In the genomic region with DNA sequence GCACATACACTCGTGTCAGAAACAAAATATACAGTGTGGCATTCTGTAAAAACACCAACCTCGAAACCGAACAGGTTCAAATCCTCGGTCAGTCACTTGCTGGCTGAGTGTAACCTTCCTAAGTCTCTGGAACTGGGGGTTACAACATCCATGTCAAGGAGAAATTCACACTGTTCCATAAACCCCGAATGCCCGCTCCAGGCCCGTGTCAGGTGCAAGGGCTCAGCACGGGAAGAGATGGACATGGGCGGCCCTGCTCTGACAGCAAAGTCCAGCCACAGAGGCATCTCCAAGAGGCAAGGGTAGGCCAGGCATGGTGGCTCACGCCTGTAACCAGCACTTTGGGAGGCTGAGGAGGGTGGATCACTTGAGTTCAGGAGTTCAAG, we compare ENCODE assay signal across 1 cellular context.
TF ChIP-seq lines count a peak whose summit lies in the region.

No MANE protein-coding gene starts in this region.

TF ChIP-seq in HCT116, 20 proteins besides CTCF, POLR2A, EP300 and RAD21 (continued from another document):
- TF ChIP-seq, protein P1, sequence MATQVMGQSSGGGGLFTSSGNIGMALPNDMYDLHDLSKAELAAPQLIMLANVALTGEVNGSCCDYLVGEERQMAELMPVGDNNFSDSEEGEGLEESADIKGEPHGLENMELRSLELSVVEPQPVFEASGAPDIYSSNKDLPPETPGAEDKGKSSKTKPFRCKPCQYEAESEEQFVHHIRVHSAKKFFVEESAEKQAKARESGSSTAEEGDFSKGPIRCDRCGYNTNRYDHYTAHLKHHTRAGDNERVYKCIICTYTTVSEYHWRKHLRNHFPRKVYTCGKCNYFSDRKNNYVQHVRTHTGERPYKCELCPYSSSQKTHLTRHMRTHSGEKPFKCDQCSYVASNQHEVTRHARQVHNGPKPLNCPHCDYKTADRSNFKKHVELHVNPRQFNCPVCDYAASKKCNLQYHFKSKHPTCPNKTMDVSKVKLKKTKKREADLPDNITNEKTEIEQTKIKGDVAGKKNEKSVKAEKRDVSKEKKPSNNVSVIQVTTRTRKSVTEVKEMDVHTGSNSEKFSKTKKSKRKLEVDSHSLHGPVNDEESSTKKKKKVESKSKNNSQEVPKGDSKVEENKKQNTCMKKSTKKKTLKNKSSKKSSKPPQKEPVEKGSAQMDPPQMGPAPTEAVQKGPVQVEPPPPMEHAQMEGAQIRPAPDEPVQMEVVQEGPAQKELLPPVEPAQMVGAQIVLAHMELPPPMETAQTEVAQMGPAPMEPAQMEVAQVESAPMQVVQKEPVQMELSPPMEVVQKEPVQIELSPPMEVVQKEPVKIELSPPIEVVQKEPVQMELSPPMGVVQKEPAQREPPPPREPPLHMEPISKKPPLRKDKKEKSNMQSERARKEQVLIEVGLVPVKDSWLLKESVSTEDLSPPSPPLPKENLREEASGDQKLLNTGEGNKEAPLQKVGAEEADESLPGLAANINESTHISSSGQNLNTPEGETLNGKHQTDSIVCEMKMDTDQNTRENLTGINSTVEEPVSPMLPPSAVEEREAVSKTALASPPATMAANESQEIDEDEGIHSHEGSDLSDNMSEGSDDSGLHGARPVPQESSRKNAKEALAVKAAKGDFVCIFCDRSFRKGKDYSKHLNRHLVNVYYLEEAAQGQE (IDR thresholded peaks at IDR 0.05; ENCODE audit: low read depth), result no peak
- no peak for TF ChIP-seq EZH2phosphoT487 (IDR thresholded peaks at IDR 0.05; ENCODE audit: borderline replicate concordance)
- no peak for TF ChIP-seq SP1 (IDR thresholded peaks at IDR 0.05; ENCODE audit: low read depth)
